Comparison of ENCODE assay signal across 28 cellular contexts in the genomic region with DNA sequence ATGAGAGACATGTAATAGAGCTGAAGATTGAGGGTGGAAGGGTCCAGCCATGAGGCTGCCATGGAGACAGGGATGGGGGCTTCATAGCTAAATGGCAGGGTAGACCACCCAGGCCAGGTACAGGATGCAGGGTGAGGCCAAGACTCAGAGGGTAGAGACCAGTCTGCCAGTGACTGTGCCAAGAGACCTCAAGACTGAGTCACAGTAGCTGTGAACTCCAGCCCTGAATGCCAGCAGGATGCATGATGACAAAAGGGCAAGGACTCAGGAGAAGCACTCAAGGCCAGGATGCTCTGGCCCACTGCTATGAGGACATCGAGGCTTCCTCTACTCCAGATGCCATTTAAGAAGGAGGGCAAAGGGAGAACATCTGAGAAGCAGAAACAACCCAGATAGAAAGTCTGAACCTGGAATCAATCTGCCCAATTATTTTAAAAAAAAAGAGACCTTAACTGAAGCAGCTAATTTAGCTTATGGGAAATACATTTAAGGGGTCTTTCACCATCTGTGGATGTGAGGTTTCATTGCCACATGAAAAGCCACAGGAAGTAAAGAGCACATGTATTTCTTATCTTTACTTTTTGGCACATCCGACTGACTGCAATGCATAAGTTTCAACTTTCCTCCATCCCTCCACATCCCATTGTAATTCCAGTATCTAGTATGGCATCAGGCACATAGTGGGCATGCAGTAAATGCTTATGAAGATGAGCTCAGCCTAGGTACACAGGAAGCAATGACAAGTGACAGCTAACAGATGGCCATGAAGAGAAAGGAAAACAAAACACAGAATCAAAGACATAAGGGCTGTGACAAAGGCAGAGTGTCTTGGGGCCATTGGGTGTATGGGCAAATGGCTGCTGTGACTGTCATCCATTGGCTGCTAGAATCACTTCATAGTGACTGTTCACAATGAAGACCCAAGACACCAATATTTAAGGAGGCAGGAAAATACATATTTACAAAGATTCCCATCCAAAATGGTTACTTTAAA. TPM values are rescaled to one million over a fixed set of nuclear protein-coding genes. Genes with fewer than 3 reads are reported as not detected.
DNase-seq lines count a peak whose midpoint lies in the region; ATAC-seq and TF ChIP-seq lines count a peak whose summit lies in the region.
"Had no signal": no experiment of that assay in that cellular context is flagged by ENCODE, and none has a peak within 500 bp of the region (broad histone marks: within the 10 kb centered on the region; RNA-seq: fewer than 3 reads in every experiment).

No MANE protein-coding gene starts in this region.

- peak; percentile 23 for ATAC-seq in CD8-positive, alpha-beta T cell
- peak; percentile 37 for ATAC-seq in T-helper 17 cell
- ATAC-seq in stimulated activated naive B cell treated with anti-CD40 and anti-IgM and Interleukin-4, amounts not matched to agents 10 μg/mL and 1 μg/mL and 100 μg/mL, for 72 hours (replicated peaks): no peak
- no peak for ATAC-seq in left colon
- ATAC-seq: left lobe of liver, Panc1, pancreas had no signal

- no peaks in the 10 kb centered on the region for H3K36me3 Mint-ChIP-seq in activated CD4-positive, alpha-beta T cell treated with anti-CD3 and anti-CD28 coated beads, Interleukin-2, amount 10 ng/mL, durations not matched to agents 7 days and 5 days (ENCODE audit: low read depth)
- H3K36me3 Mint-ChIP-seq in activated CD4-positive, alpha-beta T cell treated with anti-CD3 and anti-CD28 coated beads, Interleukin-2, amount 10 ng/mL, durations not matched to agents 24 days and 14 days (ENCODE audit: low read depth): no peaks in the 10 kb centered on the region
- no peaks in the 10 kb centered on the region for H3K36me3 Mint-ChIP-seq in CD8-positive, alpha-beta T cell
- H3K36me3 Mint-ChIP-seq in T-helper 17 cell (ENCODE audit: low read depth): no peaks in the 10 kb centered on the region
- no peaks in the 10 kb centered on the region for H3K36me3 Mint-ChIP-seq in stimulated activated naive B cell treated with anti-CD40 and anti-IgM and Interleukin-4, amounts not matched to agents 10 μg/mL and 1 μg/mL and 100 μg/mL, for 72 hours
- H3K36me3 Mint-ChIP-seq: activated naive CD4-positive, alpha-beta T cell treated with anti-CD3 and anti-CD28 coated beads, Interleukin-2, amount 50 U/mL, for 72 hours had no signal

- H3K4me1 Mint-ChIP-seq in activated CD4-positive, alpha-beta T cell treated with anti-CD3 and anti-CD28 coated beads, Interleukin-2, amount 10 ng/mL, durations not matched to agents 7 days and 5 days: peaks cover 18% of the 10 kb centered on the region
- H3K4me1 Mint-ChIP-seq in activated CD4-positive, alpha-beta T cell treated with anti-CD3 and anti-CD28 coated beads, Interleukin-2, amount 10 ng/mL, durations not matched to agents 24 days and 14 days: no peaks in the 10 kb centered on the region
- peaks cover 23% of the 10 kb centered on the region for H3K4me1 Mint-ChIP-seq in CD8-positive, alpha-beta T cell (ENCODE audit: low read depth)
- peaks cover 16% of the 10 kb centered on the region for H3K4me1 Mint-ChIP-seq in T-helper 17 cell
- no peaks in the 10 kb centered on the region for H3K4me1 Mint-ChIP-seq in stimulated activated naive B cell treated with anti-CD40 and anti-IgM and Interleukin-4, amounts not matched to agents 10 μg/mL and 1 μg/mL and 100 μg/mL, for 72 hours

- H3K27me3 ChIP-seq in CD8-positive, alpha-beta T cell (ENCODE audit: insufficient read depth, low read length): no peaks in the 10 kb centered on the region
- H3K27me3 ChIP-seq in neuronal stem cell (ENCODE audit: control insufficient read depth in 3 of 3, insufficient read depth in 3 of 3, low read depth in 1 of 3, low read length in 3 of 3) (no peaks in the 10 kb centered on the region), SK-N-SH (ENCODE audit: insufficient read depth) (no peaks in the 10 kb centered on the region; the same call in 1 of the 2 replicates)
- H3K27me3 ChIP-seq: ascending aorta, cardiac muscle cell, MG63, pancreas, uterus had no signal

- WGBS in neuronal stem cell (ENCODE audit: extremely low coverage in 2 of 2, insufficient read length in 2 of 2, insufficient replicate concordance in 1 of 2), 2 donors: no CpG with 5 or more reads among the region's 2 CpGs
- WGBS in SK-N-SH (ENCODE audit: low lambda C conversion rate): 10% methylated on average over 2 of the region's 2 CpGs

- H3K9me2 ChIP-seq in SK-N-SH: no peaks in the 10 kb centered on the region

- no peak overlapping the region for H4K91ac ChIP-seq in neuronal stem cell (ENCODE audit: low read depth, low read length, poor library complexity)

- H3K9ac ChIP-seq in neuronal stem cell (ENCODE audit: low read depth, low read length, poor library complexity): no peak overlapping the region
- no peak overlapping the region for H3K9ac ChIP-seq in SK-N-SH

- H3K4me3 Mint-ChIP-seq in activated CD4-positive, alpha-beta T cell treated with anti-CD3 and anti-CD28 coated beads, Interleukin-2, amount 10 ng/mL, durations not matched to agents 7 days and 5 days: no peak overlapping the region
- no peak overlapping the region for H3K4me3 Mint-ChIP-seq in activated CD4-positive, alpha-beta T cell treated with anti-CD3 and anti-CD28 coated beads, Interleukin-2, amount 10 ng/mL, durations not matched to agents 24 days and 14 days
- H3K4me3 Mint-ChIP-seq in CD8-positive, alpha-beta T cell: no peak overlapping the region
- peak overlapping the region; percentile 63 for H3K4me3 Mint-ChIP-seq in T-helper 17 cell
- no peak overlapping the region for H3K4me3 Mint-ChIP-seq in stimulated activated naive B cell treated with anti-CD40 and anti-IgM and Interleukin-4, amounts not matched to agents 10 μg/mL and 1 μg/mL and 100 μg/mL, for 72 hours
- H3K4me3 Mint-ChIP-seq: HFFc6; stimulated activated naive CD8-positive, alpha-beta T cell treated with anti-CD3 and anti-CD28 coated beads, Interleukin-15, Interleukin-2, amounts not matched to agents 100 ng/mL and 50 ng/mL, for 24 hours had no signal

- no peak overlapping the region for H2BK120ac ChIP-seq in neuronal stem cell (ENCODE audit: low read depth, low read length)

- H4K20me1 ChIP-seq in SK-N-SH (ENCODE audit: insufficient read depth): no peaks in the 10 kb centered on the region

- H3K27ac ChIP-seq in CD8-positive, alpha-beta T cell (ENCODE audit: low read depth, low read length): no peak overlapping the region
- no peak overlapping the region for H3K27ac ChIP-seq in neuronal stem cell (replicated peaks; ENCODE audit: low read length)
- no peak overlapping the region for H3K27ac ChIP-seq in SK-N-SH (ENCODE audit: low read depth in 2 of 2, low read length in 1 of 2)
- H3K27ac ChIP-seq: ascending aorta, cardiac muscle cell, epithelial cell of prostate, pancreas, thoracic aorta, uterus had no signal

- no peak overlapping the region for H2BK5ac ChIP-seq in neuronal stem cell (ENCODE audit: low read length)

- no peak overlapping the region for H2BK15ac ChIP-seq in neuronal stem cell (ENCODE audit: low read length)

- no peak overlapping the region for H3K23ac ChIP-seq in neuronal stem cell (ENCODE audit: low read depth, low read length, poor library complexity)

- H3K79me2 ChIP-seq in SK-N-SH (ENCODE audit: insufficient read depth): no peaks in the 10 kb centered on the region

- no peak for TF ChIP-seq CTCF in CD8-positive, alpha-beta T cell (IDR thresholded peaks at IDR 0.05)
- TF ChIP-seq CTCF in SK-N-SH (IDR thresholded peaks at IDR 0.05): no peak

- H3K4me2 ChIP-seq in neuronal stem cell (ENCODE audit: insufficient read depth, low read length, poor library complexity, severe bottlenecking) (no peak overlapping the region), SK-N-SH (no peak overlapping the region)

- CTCF ChIA-PET in activated CD4-positive, alpha-beta T cell treated with anti-CD3 and anti-CD28 coated beads, Interleukin-2, amount 10 ng/mL, durations not matched to agents 7 days and 5 days (lab: Charles Lee): interaction anchor here (1.5 kb wide), 1 partner anchor 10 kb away, joined by 4 read pairs; no protein-coding TSS in a partner anchor
- CTCF ChIA-PET in CD8-positive, alpha-beta T cell (lab: Charles Lee): interaction anchor here (0.7 kb wide), 1 partner anchor 19 kb away, joined by 3 read pairs; no protein-coding TSS in a partner anchor
- CTCF ChIA-PET in SK-N-SH (lab: Yijun Ruan, JAX): interaction anchor here (1.6 kb wide), 1 partner anchor 9 kb away, joined by 3 read pairs; no protein-coding TSS in a partner anchor

- no peak overlapping the region for H3K4ac ChIP-seq in neuronal stem cell (ENCODE audit: low read length)

- H3F3A ChIP-seq in SK-N-SH (replicated peaks; ENCODE audit: insufficient read depth): no peaks in the 10 kb centered on the region

- no peak overlapping the region for H2AK5ac ChIP-seq in neuronal stem cell (ENCODE audit: low read depth, low read length)

- H3K27me3 Mint-ChIP-seq in activated CD4-positive, alpha-beta T cell treated with anti-CD3 and anti-CD28 coated beads, Interleukin-2, amount 10 ng/mL, durations not matched to agents 7 days and 5 days: no peaks in the 10 kb centered on the region
- H3K27me3 Mint-ChIP-seq in activated CD4-positive, alpha-beta T cell treated with anti-CD3 and anti-CD28 coated beads, Interleukin-2, amount 10 ng/mL, durations not matched to agents 24 days and 14 days: no peaks in the 10 kb centered on the region
- H3K27me3 Mint-ChIP-seq in CD8-positive, alpha-beta T cell (ENCODE audit: low read depth): no peaks in the 10 kb centered on the region
- no peaks in the 10 kb centered on the region for H3K27me3 Mint-ChIP-seq in T-helper 17 cell
- H3K27me3 Mint-ChIP-seq in stimulated activated naive B cell treated with anti-CD40 and anti-IgM and Interleukin-4, amounts not matched to agents 10 μg/mL and 1 μg/mL and 100 μg/mL, for 72 hours: peaks cover 24 to 26% of the 10 kb centered on the region in 2 donors
- H3K27me3 Mint-ChIP-seq: stimulated activated naive CD8-positive, alpha-beta T cell treated with anti-CD3 and anti-CD28 coated beads, Interleukin-15, Interleukin-2, amounts not matched to agents 100 ng/mL and 50 ng/mL, for 24 hours had no signal

- H3K14ac ChIP-seq in neuronal stem cell (ENCODE audit: low read length): no peak overlapping the region

- no peak overlapping the region for H2BK12ac ChIP-seq in neuronal stem cell (ENCODE audit: low read length)

- peak overlapping the region; percentile 32 for H3K18ac ChIP-seq in neuronal stem cell (ENCODE audit: low read length)

- DNase-seq in activated CD4-positive, alpha-beta T cell treated with anti-CD3 and anti-CD28 coated beads, Interleukin-2, amount 10 ng/mL, durations not matched to agents 7 days and 5 days: no peak
- no peak for DNase-seq in activated CD4-positive, alpha-beta T cell treated with anti-CD3 and anti-CD28 coated beads, Interleukin-2, amount 10 ng/mL, durations not matched to agents 24 days and 14 days
- DNase-seq in CD8-positive, alpha-beta T cell: no peak
- no peak for DNase-seq in T-helper 17 cell
- no peak for DNase-seq in neuronal stem cell (ENCODE audit: low spot score)
- DNase-seq in SK-N-SH: no peak
- DNase-seq in stimulated activated naive B cell treated with anti-CD40 and anti-IgM and Interleukin-4, amounts not matched to agents 10 μg/mL and 1 μg/mL and 100 μg/mL, for 72 hours: no peak
- no peak for DNase-seq in left colon
- DNase-seq: activated CD4-positive, alpha-beta T cell treated with anti-CD3 and anti-CD28 coated beads for 1 hour; effector CD8-positive, alpha-beta T cell; HFFc6; MG63; NCI-H1417; NCI-H2081 treated with DMSO at 0.1 percent for 48 hours; NCI-H345; pancreas; Right ventricle myocardium superior; uterus had no signal

- H3K4me3 ChIP-seq in CD8-positive, alpha-beta T cell (ENCODE audit: low read depth, low read length): no peak overlapping the region
- no peak overlapping the region for H3K4me3 ChIP-seq in neuronal stem cell (ENCODE audit: low read length in 2 of 2)
- no peak overlapping the region for H3K4me3 ChIP-seq in SK-N-SH (ENCODE audit: low read depth in 2 of 2, low read length in 1 of 2)
- H3K4me3 ChIP-seq: ascending aorta, cardiac muscle cell, MG63, pancreas, thoracic aorta, uterus had no signal

- TF ChIP-seq RAD21 in SK-N-SH (IDR thresholded peaks at IDR 0.05; ENCODE audit: low read length): no peak

- H3K36me3 ChIP-seq in CD8-positive, alpha-beta T cell (ENCODE audit: insufficient read depth, low read length): no peaks in the 10 kb centered on the region
- H3K36me3 ChIP-seq in neuronal stem cell (replicated peaks in 1 of 2; ENCODE audit: control insufficient read depth in 2 of 2, insufficient read depth in 2 of 2, low read length in 2 of 2): no peaks in the 10 kb centered on the region
- no peaks in the 10 kb centered on the region for H3K36me3 ChIP-seq in SK-N-SH (replicated peaks in 1 of 2; ENCODE audit: control insufficient read depth in 1 of 2, insufficient read depth in 2 of 2, low read length in 1 of 2)
- H3K36me3 ChIP-seq: ascending aorta, cardiac muscle cell, MG63, pancreas, thoracic aorta, uterus had no signal

- H3K4me1 ChIP-seq in CD8-positive, alpha-beta T cell (ENCODE audit: insufficient read depth, low read length): peaks cover 19% of the 10 kb centered on the region
- peaks cover 0 to 13% of the 10 kb centered on the region in 2 donors for H3K4me1 ChIP-seq in neuronal stem cell (ENCODE audit: control insufficient read depth in 2 of 2, insufficient read depth in 1 of 2, low read depth in 1 of 2, low read length in 2 of 2)
- no peaks in the 10 kb centered on the region for H3K4me1 ChIP-seq in SK-N-SH (ENCODE audit: control insufficient read depth in 1 of 2, insufficient read depth in 2 of 2, low read depth in 1 of 2, low read length in 1 of 2)
- H3K4me1 ChIP-seq: ascending aorta, pancreas, uterus had no signal

- no peak overlapping the region for H4K8ac ChIP-seq in neuronal stem cell (ENCODE audit: low read depth, low read length)

- H3K79me1 ChIP-seq in neuronal stem cell (ENCODE audit: low read depth, low read length): no peaks in the 10 kb centered on the region

- intact Hi-C loops in activated CD4-positive, alpha-beta T cell treated with anti-CD3 and anti-CD28 coated beads, Interleukin-2, amount 10 ng/mL, durations not matched to agents 24 days and 14 days (cut with micrococcal nuclease): no loop called here
- intact Hi-C loops in CD8-positive, alpha-beta T cell (cut with DNase I, micrococcal nuclease): no loop called here
- intact Hi-C loops in left colon (cut with DNase I, micrococcal nuclease): no loop called here

- H3K9me3 ChIP-seq in CD8-positive, alpha-beta T cell (ENCODE audit: low read length): no peaks in the 10 kb centered on the region
- H3K9me3 ChIP-seq in T-helper 17 cell (ENCODE audit: control insufficient read depth, low read length, poor library complexity, severe bottlenecking) (no peaks in the 10 kb centered on the region), neuronal stem cell (replicated peaks in 1 of 2; ENCODE audit: control insufficient read depth in 2 of 2, insufficient read depth in 1 of 2, low read depth in 1 of 2, low read length in 2 of 2) (no peaks in the 10 kb centered on the region), SK-N-SH (no peaks in the 10 kb centered on the region)
- H3K9me3 ChIP-seq: ascending aorta, MG63, pancreas, thoracic aorta, uterus had no signal

- peak overlapping the region; percentile 69 for H3K27ac Mint-ChIP-seq in activated CD4-positive, alpha-beta T cell treated with anti-CD3 and anti-CD28 coated beads, Interleukin-2, amount 10 ng/mL, durations not matched to agents 7 days and 5 days
- H3K27ac Mint-ChIP-seq in activated CD4-positive, alpha-beta T cell treated with anti-CD3 and anti-CD28 coated beads, Interleukin-2, amount 10 ng/mL, durations not matched to agents 24 days and 14 days: no peak overlapping the region
- H3K27ac Mint-ChIP-seq in CD8-positive, alpha-beta T cell: no peak overlapping the region
- H3K27ac Mint-ChIP-seq in T-helper 17 cell: peak overlapping the region; percentile 32
- no peak overlapping the region for H3K27ac Mint-ChIP-seq in stimulated activated naive B cell treated with anti-CD40 and anti-IgM and Interleukin-4, amounts not matched to agents 10 μg/mL and 1 μg/mL and 100 μg/mL, for 72 hours
- H3K27ac Mint-ChIP-seq: activated T-helper 2 cell treated with anti-CD3 and anti-CD28 coated beads, Interferon-gamma antibody, Interleukin-2, Interleukin-4, amounts not matched to agents 10 μg/mL and 5 μg/mL and 100 μg/mL, durations not matched to agents 14 hours and 24 hours and 36 hours; HFFc6; stimulated activated naive CD8-positive, alpha-beta T cell treated with anti-CD3 and anti-CD28 coated beads, Interleukin-15, Interleukin-2, amounts not matched to agents 100 ng/mL and 50 ng/mL, for 24 hours had no signal

- no peaks in the 10 kb centered on the region for H3K9me3 Mint-ChIP-seq in activated CD4-positive, alpha-beta T cell treated with anti-CD3 and anti-CD28 coated beads, Interleukin-2, amount 10 ng/mL, durations not matched to agents 7 days and 5 days
- H3K9me3 Mint-ChIP-seq in activated CD4-positive, alpha-beta T cell treated with anti-CD3 and anti-CD28 coated beads, Interleukin-2, amount 10 ng/mL, durations not matched to agents 24 days and 14 days: no peaks in the 10 kb centered on the region
- no peaks in the 10 kb centered on the region for H3K9me3 Mint-ChIP-seq in CD8-positive, alpha-beta T cell
- no peaks in the 10 kb centered on the region for H3K9me3 Mint-ChIP-seq in stimulated activated naive B cell treated with anti-CD40 and anti-IgM and Interleukin-4, amounts not matched to agents 10 μg/mL and 1 μg/mL and 100 μg/mL, for 72 hours
- H3K9me3 Mint-ChIP-seq: activated T-helper 2 cell treated with anti-CD3 and anti-CD28 coated beads, Interferon-gamma antibody, Interleukin-2, Interleukin-4, amounts not matched to agents 10 μg/mL and 5 μg/mL and 100 μg/mL, durations not matched to agents 14 hours and 24 hours and 36 hours; HFFc6; stimulated activated naive CD8-positive, alpha-beta T cell treated with anti-CD3 and anti-CD28 coated beads, Interleukin-15, Interleukin-2, amounts not matched to agents 100 ng/mL and 50 ng/mL, for 24 hours had no signal

- POLR2A ChIA-PET in activated CD4-positive, alpha-beta T cell treated with anti-CD3 and anti-CD28 coated beads, Interleukin-2, amount 10 ng/mL, durations not matched to agents 7 days and 5 days (lab: Charles Lee): interaction anchor here (0.6 kb wide), 1 partner anchor 460 kb away, joined by 3 read pairs; no protein-coding TSS in a partner anchor
- POLR2A ChIA-PET in CD8-positive, alpha-beta T cell (lab: Charles Lee): no interaction called here
- POLR2A ChIA-PET in SK-N-SH (lab: Yijun Ruan, JAX): no interaction called here

- H2AFZ ChIP-seq in neuronal stem cell (ENCODE audit: low read length): no peak overlapping the region
- H2AFZ ChIP-seq in SK-N-SH (ENCODE audit: low read depth): no peak overlapping the region

- TF ChIP-seq EP300 in SK-N-SH (IDR thresholded peaks at IDR 0.05; ENCODE audit: borderline replicate concordance in 1 of 2, low read depth in 1 of 2, low read length in 1 of 2): no peak

RNA-seq across cellular contexts. Expression of a gene that starts 40.2 kb away (rescaled TPM):
- total RNA-seq in activated CD4-positive, alpha-beta T cell treated with anti-CD3 and anti-CD28 coated beads, Interleukin-2, amount 10 ng/mL, durations not matched to agents 7 days and 5 days: 1 to 10 TPM; 2.9 to 4.8 TPM
- total RNA-seq in activated CD4-positive, alpha-beta T cell treated with anti-CD3 and anti-CD28 coated beads, Interleukin-2, amount 10 ng/mL, durations not matched to agents 24 days and 14 days: not detected in 2 replicates
- total RNA-seq in CD8-positive, alpha-beta T cell: 1 to 10 TPM; 1.9 to 2.2 TPM
- total RNA-seq in T-helper 17 cell: 10 to 100 TPM in 1 of 2 donors, 1 to 10 TPM in 1; 8.8 to 32.6 TPM
- polyA plus RNA-seq in neuronal stem cell (2013, experiment 1 of 2): 4.7 TPM
- polyA plus RNA-seq in neuronal stem cell (2013, experiment 2 of 2): 4.3 TPM
- polyA plus RNA-seq in SK-N-SH (2012; rRNA removed): 0.21 and 0.31 TPM in 2 replicates
- polyA plus RNA-seq in SK-N-SH (2012; cell fraction: cytosol; rRNA removed): 0.06 and 0.30 TPM in 2 replicates
- polyA plus RNA-seq in SK-N-SH (2012; cell fraction: nucleus; rRNA removed): 0.39 and 1.8 TPM in 2 replicates
- total RNA-seq in left colon: under 1 TPM; 0.15 to 0.28 TPM
- total RNA-seq: ascending aorta, glomerular endothelial cell had no signal

Comparison
In these comparisons a context has a peak if more than half of its experiments do, and no peak if none do; other contexts are left out.
1. H3K27ac Mint-ChIP-seq: peak in activated CD4-positive, alpha-beta T cell treated with anti-CD3 and anti-CD28 coated beads, Interleukin-2, amount 10 ng/mL, durations not matched to agents 7 days and 5 days (single experiment) and T-helper 17 cell (single experiment); none in activated CD4-positive, alpha-beta T cell treated with anti-CD3 and anti-CD28 coated beads, Interleukin-2, amount 10 ng/mL, durations not matched to agents 24 days and 14 days (single experiment), CD8-positive, alpha-beta T cell (single experiment) and stimulated activated naive B cell treated with anti-CD40 and anti-IgM and Interleukin-4, amounts not matched to agents 10 μg/mL and 1 μg/mL and 100 μg/mL, for 72 hours (single experiment).
2. ATAC-seq: peak in CD8-positive, alpha-beta T cell (single experiment) and T-helper 17 cell (single experiment); none in stimulated activated naive B cell treated with anti-CD40 and anti-IgM and Interleukin-4, amounts not matched to agents 10 μg/mL and 1 μg/mL and 100 μg/mL, for 72 hours (0 of 2) and left colon (single experiment).